Comparison of ENCODE assay signal across 8 cellular contexts in the genomic region with DNA sequence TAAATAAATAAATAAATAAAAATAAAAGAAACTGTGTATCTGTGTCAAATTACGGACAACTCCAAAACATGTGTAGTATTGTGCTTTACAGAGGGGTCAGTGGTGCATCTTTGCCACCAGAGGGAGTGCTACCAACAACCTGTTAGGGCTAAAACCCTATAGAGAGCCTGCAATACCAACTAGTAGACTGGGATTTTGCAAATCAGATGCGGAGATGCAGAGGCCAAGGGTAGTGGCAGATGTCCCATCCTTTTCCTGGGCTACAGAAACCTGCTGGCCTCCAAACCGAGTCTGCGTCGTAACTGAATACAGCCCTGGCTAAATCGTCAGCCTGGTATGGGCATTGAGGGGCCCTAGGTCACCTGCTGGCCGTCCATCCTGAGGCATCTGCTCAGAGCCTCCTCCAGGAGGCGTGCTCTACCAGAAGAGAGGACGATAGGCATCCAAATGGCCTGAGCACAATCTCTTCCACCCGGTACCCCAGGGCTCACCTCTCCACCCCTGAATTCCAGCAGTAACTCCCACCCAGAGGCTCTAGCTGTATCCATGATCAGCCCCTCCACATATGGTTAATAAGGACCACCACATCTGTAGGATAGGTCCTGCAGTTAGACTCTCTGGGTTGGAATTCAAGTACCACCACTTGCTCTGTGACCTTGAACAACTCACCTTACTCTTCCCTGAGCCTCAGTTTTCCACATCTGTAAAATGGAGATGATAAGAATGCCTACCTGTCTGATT. TPM values are rescaled to one million over a fixed set of nuclear protein-coding genes. Genes with fewer than 3 reads are reported as not detected.
DNase-seq lines count a peak whose midpoint lies in the region; ATAC-seq and TF ChIP-seq lines count a peak whose summit lies in the region.

No MANE protein-coding gene starts in this region.

- H3K4me3 Mint-ChIP-seq in mesothelial cell of epicardium, result no peak overlapping the region

- H3K36me3 ChIP-seq in HUES48 (ENCODE audit: control insufficient read depth, insufficient read depth, low read length) (no peaks in the 10 kb centered on the region), thoracic aorta (no peaks in the 10 kb centered on the region)

- H3K9ac ChIP-seq in HUES48 (ENCODE audit: low read depth, low read length), result no peak overlapping the region

- H3K27me3 Mint-ChIP-seq in mesothelial cell of epicardium (ENCODE audit: low read depth), result no peaks in the 10 kb centered on the region

- peak; percentile 73 for TF ChIP-seq CTCF in mesothelial cell of epicardium (IDR thresholded peaks at IDR 0.05; ENCODE audit: unreplicated experiment)
- TF ChIP-seq CTCF in thoracic aorta (IDR thresholded peaks at IDR 0.05), result peak; percentile 82

- DNase-seq in DMS79 treated with DMSO at 0.1 percent for 48 hours (lab: John Stamatoyannopoulos, UW) (peak; percentile 54), NOMO-1 (lab: John Stamatoyannopoulos, UW; ENCODE audit: unreplicated experiment in 2 of 2) (peak; percentile 95 to 98), epidermal melanocyte (ENCODE audit: insufficient read length, low spot score) (peak; percentile 92), mesothelial cell of epicardium (ENCODE audit: low spot score in 2 of 2, unreplicated experiment in 2 of 2) (peak in 1 of 2 experiments; percentile 48), thoracic aorta (ENCODE audit: low spot score) (no peak)
- peak; percentile 54 for DNase-seq in activated CD8-positive, alpha-beta memory T cell treated with anti-CD3 and anti-CD28 coated beads, Interleukin-2, amount 50 U/mL, for 4 hours

- H3K27ac ChIP-seq in HUES48 (ENCODE audit: low read depth, low read length), result peak overlapping the region; percentile 26
- no peak overlapping the region for H3K27ac ChIP-seq in thoracic aorta

- no peak overlapping the region for H3K27ac Mint-ChIP-seq in mesothelial cell of epicardium

- H3K9me3 ChIP-seq in HUES48 (ENCODE audit: control insufficient read depth, insufficient read depth, low read length) (no peaks in the 10 kb centered on the region), thoracic aorta (no peaks in the 10 kb centered on the region)

- H3K36me3 Mint-ChIP-seq in mesothelial cell of epicardium, result no peaks in the 10 kb centered on the region

- no peaks in the 10 kb centered on the region for H3K27me3 ChIP-seq in HUES48 (ENCODE audit: control insufficient read depth, insufficient read depth, low read length)
- H3K27me3 ChIP-seq in thoracic aorta (replicated peaks; ENCODE audit: insufficient read depth), result no peaks in the 10 kb centered on the region

- ATAC-seq in GM21529 (IDR thresholded peaks at IDR 0.05; ENCODE audit: unreplicated experiment), result peak; percentile 93
- ATAC-seq in thoracic aorta (ENCODE audit: insufficient number of reproducible peaks, low FRiP score, low read depth), result peak; percentile 87

- H3K4me3 ChIP-seq in HUES48 (ENCODE audit: low read depth, low read length), result peak overlapping the region; percentile 56
- peak overlapping the region; percentile 33 for H3K4me3 ChIP-seq in thoracic aorta

- H3K9me3 Mint-ChIP-seq in mesothelial cell of epicardium, result no peaks in the 10 kb centered on the region

- peaks cover 5% of the 10 kb centered on the region for H3K4me1 Mint-ChIP-seq in mesothelial cell of epicardium

- H3K4me1 ChIP-seq in HUES48 (ENCODE audit: control insufficient read depth, insufficient read depth, low read length), result no peaks in the 10 kb centered on the region
- H3K4me1 ChIP-seq in thoracic aorta (ENCODE audit: control insufficient read depth in 1 of 2, low read depth in 2 of 2), result peaks cover 4 to 5% of the 10 kb centered on the region in 2 donors

RNA-seq across cellular contexts. Expression of a gene that starts 6.2 kb away (rescaled TPM):
- 35.7 to 42.4 TPM (median 41.9 TPM) in 3 replicates for total RNA-seq in mesothelial cell of epicardium
- 10 to 100 TPM; 17.7 to 29.3 TPM for total RNA-seq in thoracic aorta

RNA-seq across cellular contexts. Expression of a gene that starts 18.6 kb away (rescaled TPM):
- 188 to 197 TPM (median 188 TPM) in 3 replicates for total RNA-seq in mesothelial cell of epicardium
- total RNA-seq in thoracic aorta, result 100 to 1,000 TPM; 199 to 231 TPM

RNA-seq across cellular contexts. Expression of a gene that starts 38.4 kb away (rescaled TPM):
- total RNA-seq in mesothelial cell of epicardium (28.2 to 31.2 TPM (median 30.6 TPM) in 3 replicates), thoracic aorta (10 to 100 TPM; 23.4 to 38.0 TPM)

RNA-seq across cellular contexts. Expression of a gene that starts 38.6 kb away (rescaled TPM):
- total RNA-seq in mesothelial cell of epicardium (36.9 to 41.4 TPM (median 39.7 TPM) in 3 replicates), thoracic aorta (10 to 100 TPM; 23.4 to 31.7 TPM)
